Comparison of ENCODE assay signal across 1 cellular context in genomic region chr16:24609417-24609739, GRCh38.
TF ChIP-seq lines count a peak whose summit lies in the region.

No MANE protein-coding gene starts in this region.

TF ChIP-seq in GM23338, 12 proteins besides CTCF, POLR2A, EP300 and RAD21 (continued from another document):
- no peak for TF ChIP-seq ZNF462 (CRISPR knock-in tag; IDR thresholded peaks at IDR 0.05)
- no peak for TF ChIP-seq STAT1 (IDR thresholded peaks at IDR 0.05; ENCODE audit: unreplicated experiment)
- TF ChIP-seq REST (IDR thresholded peaks at IDR 0.05; ENCODE audit: unreplicated experiment), result no peak
- TF ChIP-seq ZNF331 (CRISPR knock-in tag; IDR thresholded peaks at IDR 0.05; ENCODE audit: low read depth), result no peak
- no peak for TF ChIP-seq JUNB (IDR thresholded peaks at IDR 0.05; ENCODE audit: unreplicated experiment)
- TF ChIP-seq CREB1 (CRISPR knock-in tag; IDR thresholded peaks at IDR 0.05; ENCODE audit: low read depth), result no peak
